In the genomic region with DNA sequence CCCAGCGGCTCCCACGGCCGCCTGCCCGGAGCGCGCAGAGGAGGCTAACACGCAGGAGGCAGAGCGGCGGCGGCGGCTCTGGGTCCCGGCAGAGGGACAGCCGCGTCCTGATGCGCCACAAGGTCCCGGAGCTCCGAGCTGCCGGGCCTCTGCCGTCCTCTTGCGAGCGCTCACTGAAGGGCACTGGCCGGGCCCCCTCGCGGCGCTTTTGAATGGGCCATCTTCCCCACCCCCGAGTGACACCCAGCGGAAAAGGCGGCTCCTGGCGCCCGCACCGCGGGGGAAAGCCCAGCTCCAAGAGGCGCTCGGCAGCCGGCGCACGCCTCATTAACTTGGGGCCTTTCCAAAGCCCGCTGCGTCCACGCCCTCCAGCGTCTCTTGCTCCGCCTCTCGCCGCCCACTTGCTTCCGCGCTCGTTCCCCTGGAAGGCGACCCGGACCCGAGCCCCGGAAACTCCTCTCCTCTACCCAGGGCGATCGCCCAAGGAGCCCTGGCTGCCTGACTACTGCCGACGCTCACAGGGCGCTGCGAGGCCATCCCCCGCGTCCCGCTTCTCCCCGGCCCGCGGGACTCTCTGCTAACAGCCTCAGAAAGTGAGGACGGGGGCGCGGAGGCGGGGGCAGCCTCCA, we compare ENCODE assay signal across 1 cellular context.
A peak's percentile ranks its signal among the peaks of the same experiment; 100 is the strongest.
TF ChIP-seq lines count a peak whose summit lies in the region.

A gene (minus strand): TSS at position 363 of the 629 bp plus-strand sequence.

TF ChIP-seq in K562, 482 proteins besides CTCF, POLR2A, EP300 and RAD21 (continued from another document and continues in another):
- TF ChIP-seq, protein P1, sequence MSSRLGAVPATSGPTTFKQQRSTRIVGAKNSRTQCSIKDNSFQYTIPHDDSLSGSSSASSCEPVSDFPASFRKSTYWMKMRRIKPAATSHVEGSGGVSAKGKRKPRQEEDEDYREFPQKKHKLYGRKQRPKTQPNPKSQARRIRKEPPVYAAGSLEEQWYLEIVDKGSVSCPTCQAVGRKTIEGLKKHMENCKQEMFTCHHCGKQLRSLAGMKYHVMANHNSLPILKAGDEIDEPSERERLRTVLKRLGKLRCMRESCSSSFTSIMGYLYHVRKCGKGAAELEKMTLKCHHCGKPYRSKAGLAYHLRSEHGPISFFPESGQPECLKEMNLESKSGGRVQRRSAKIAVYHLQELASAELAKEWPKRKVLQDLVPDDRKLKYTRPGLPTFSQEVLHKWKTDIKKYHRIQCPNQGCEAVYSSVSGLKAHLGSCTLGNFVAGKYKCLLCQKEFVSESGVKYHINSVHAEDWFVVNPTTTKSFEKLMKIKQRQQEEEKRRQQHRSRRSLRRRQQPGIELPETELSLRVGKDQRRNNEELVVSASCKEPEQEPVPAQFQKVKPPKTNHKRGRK (tag; IDR thresholded peaks at IDR 0.05) = no peak
- TF ChIP-seq NFIX (CRISPR knock-in tag; IDR thresholded peaks at IDR 0.05; ENCODE audit: low read depth) = no peak
- no peak for TF ChIP-seq MIER1 (IDR thresholded peaks at IDR 0.05; ENCODE audit: low read depth)
- no peak for TF ChIP-seq SAP30 (IDR thresholded peaks at IDR 0.05; ENCODE audit: borderline replicate concordance, insufficient read depth, low read depth, low read length, poor library complexity, severe bottlenecking)
- TF ChIP-seq TCF7L2 (IDR thresholded peaks at IDR 0.05; ENCODE audit: low read depth, low read length) = no peak
- TF ChIP-seq, protein P2, sequence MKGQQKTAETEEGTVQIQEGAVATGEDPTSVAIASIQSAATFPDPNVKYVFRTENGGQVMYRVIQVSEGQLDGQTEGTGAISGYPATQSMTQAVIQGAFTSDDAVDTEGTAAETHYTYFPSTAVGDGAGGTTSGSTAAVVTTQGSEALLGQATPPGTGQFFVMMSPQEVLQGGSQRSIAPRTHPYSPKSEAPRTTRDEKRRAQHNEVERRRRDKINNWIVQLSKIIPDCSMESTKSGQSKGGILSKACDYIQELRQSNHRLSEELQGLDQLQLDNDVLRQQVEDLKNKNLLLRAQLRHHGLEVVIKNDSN (CRISPR knock-in tag; IDR thresholded peaks at IDR 0.05) = no peak
- no peak for TF ChIP-seq ZBTB8A (IDR thresholded peaks at IDR 0.05; ENCODE audit: partially characterized antibody)
- no peak for TF ChIP-seq HLTF (IDR thresholded peaks at IDR 0.05)
- TF ChIP-seq NCOA4 (IDR thresholded peaks at IDR 0.05; ENCODE audit: partially characterized antibody) = no peak
- TF ChIP-seq U2AF1 (optimal IDR thresholded peaks at IDR 0.05; ENCODE audit: low read depth, low read length) = peak; percentile 76
- TF ChIP-seq HCFC1 (IDR thresholded peaks at IDR 0.05; ENCODE audit: low read depth, low read length) = no peak
- TF ChIP-seq HNRNPUL1 (IDR thresholded peaks at IDR 0.05; ENCODE audit: low read length) = no peak
- TF ChIP-seq CBFA2T2 (conservative IDR thresholded peaks at IDR 0.05) = no peak
- no peak for TF ChIP-seq KLF10 (CRISPR knock-in tag; IDR thresholded peaks at IDR 0.05)
- 0 out of 2 replicates have a peak, but pooled peaks have one; percentile 32 for TF ChIP-seq MTA3 (IDR thresholded peaks at IDR 0.05; ENCODE audit: borderline replicate concordance)
- TF ChIP-seq, protein P3, sequence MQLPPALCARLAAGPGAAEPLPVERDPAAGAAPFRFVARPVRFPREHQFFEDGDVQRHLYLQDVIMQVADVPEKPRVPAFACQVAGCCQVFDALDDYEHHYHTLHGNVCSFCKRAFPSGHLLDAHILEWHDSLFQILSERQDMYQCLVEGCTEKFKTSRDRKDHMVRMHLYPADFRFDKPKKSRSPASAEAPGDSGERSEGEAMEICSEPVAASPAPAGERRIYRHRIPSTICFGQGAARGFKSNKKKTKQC (CRISPR knock-in tag; IDR thresholded peaks at IDR 0.05) = no peak
- TF ChIP-seq, protein P4, sequence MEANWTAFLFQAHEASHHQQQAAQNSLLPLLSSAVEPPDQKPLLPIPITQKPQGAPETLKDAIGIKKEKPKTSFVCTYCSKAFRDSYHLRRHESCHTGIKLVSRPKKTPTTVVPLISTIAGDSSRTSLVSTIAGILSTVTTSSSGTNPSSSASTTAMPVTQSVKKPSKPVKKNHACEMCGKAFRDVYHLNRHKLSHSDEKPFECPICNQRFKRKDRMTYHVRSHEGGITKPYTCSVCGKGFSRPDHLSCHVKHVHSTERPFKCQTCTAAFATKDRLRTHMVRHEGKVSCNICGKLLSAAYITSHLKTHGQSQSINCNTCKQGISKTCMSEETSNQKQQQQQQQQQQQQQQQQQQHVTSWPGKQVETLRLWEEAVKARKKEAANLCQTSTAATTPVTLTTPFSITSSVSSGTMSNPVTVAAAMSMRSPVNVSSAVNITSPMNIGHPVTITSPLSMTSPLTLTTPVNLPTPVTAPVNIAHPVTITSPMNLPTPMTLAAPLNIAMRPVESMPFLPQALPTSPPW (CRISPR knock-in tag; IDR thresholded peaks at IDR 0.05) = peak; percentile 60
- peak; percentile 69 for TF ChIP-seq RBM22 (IDR thresholded peaks at IDR 0.05; ENCODE audit: low read depth, low read length, poor library complexity, severe bottlenecking)
- TF ChIP-seq ZC3H4 (CRISPR knock-in tag; IDR thresholded peaks at IDR 0.05; ENCODE audit: borderline replicate concordance) = no peak
- no peak for TF ChIP-seq ETV6 (IDR thresholded peaks at IDR 0.05; ENCODE audit: borderline replicate concordance in 1 of 2, low read depth in 2 of 2, low read length in 1 of 2)
- TF ChIP-seq ETV6 (CRISPR knock-in tag; IDR thresholded peaks at IDR 0.05; ENCODE audit: borderline replicate concordance) = no peak; the same call in 1 of the 2 replicates
- TF ChIP-seq, protein P5, sequence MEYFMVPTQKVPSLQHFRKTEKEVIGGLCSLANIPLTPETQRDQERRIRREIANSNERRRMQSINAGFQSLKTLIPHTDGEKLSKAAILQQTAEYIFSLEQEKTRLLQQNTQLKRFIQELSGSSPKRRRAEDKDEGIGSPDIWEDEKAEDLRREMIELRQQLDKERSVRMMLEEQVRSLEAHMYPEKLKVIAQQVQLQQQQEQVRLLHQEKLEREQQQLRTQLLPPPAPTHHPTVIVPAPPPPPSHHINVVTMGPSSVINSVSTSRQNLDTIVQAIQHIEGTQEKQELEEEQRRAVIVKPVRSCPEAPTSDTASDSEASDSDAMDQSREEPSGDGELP (CRISPR knock-in tag; IDR thresholded peaks at IDR 0.05; ENCODE audit: borderline replicate concordance) = peak; percentile 61; the same call in 1 of the 2 replicates
- TF ChIP-seq ZNF133 (CRISPR knock-in tag; IDR thresholded peaks at IDR 0.05) = no peak
- TF ChIP-seq MAFF (IDR thresholded peaks at IDR 0.05; ENCODE audit: low read length) = no peak
- TF ChIP-seq TOE1 (IDR thresholded peaks at IDR 0.05; ENCODE audit: borderline replicate concordance) = no peak
- no peak for TF ChIP-seq TOE1 (CRISPR knock-in tag; IDR thresholded peaks at IDR 0.05; ENCODE audit: borderline replicate concordance, low read depth)
- TF ChIP-seq ZNF197 (CRISPR knock-in tag; IDR thresholded peaks at IDR 0.05; ENCODE audit: low read depth) = no peak
- TF ChIP-seq, protein P6, sequence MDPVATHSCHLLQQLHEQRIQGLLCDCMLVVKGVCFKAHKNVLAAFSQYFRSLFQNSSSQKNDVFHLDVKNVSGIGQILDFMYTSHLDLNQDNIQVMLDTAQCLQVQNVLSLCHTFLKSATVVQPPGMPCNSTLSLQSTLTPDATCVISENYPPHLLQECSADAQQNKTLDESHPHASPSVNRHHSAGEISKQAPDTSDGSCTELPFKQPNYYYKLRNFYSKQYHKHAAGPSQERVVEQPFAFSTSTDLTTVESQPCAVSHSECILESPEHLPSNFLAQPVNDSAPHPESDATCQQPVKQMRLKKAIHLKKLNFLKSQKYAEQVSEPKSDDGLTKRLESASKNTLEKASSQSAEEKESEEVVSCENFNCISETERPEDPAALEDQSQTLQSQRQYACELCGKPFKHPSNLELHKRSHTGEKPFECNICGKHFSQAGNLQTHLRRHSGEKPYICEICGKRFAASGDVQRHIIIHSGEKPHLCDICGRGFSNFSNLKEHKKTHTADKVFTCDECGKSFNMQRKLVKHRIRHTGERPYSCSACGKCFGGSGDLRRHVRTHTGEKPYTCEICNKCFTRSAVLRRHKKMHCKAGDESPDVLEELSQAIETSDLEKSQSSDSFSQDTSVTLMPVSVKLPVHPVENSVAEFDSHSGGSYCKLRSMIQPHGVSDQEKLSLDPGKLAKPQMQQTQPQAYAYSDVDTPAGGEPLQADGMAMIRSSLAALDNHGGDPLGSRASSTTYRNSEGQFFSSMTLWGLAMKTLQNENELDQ (CRISPR knock-in tag; IDR thresholded peaks at IDR 0.05; ENCODE audit: borderline replicate concordance) = no peak
- no peak for TF ChIP-seq BRD9 (IDR thresholded peaks at IDR 0.05; ENCODE audit: low read depth, partially characterized antibody)
- no peak for TF ChIP-seq ZNF217 (CRISPR knock-in tag; IDR thresholded peaks at IDR 0.05)
- no peak for TF ChIP-seq ZNF507 (tag; conservative IDR thresholded peaks at IDR 0.05)
- no peak for TF ChIP-seq ZNF347 (CRISPR knock-in tag; IDR thresholded peaks at IDR 0.05; ENCODE audit: low read depth)
- TF ChIP-seq, protein P7, sequence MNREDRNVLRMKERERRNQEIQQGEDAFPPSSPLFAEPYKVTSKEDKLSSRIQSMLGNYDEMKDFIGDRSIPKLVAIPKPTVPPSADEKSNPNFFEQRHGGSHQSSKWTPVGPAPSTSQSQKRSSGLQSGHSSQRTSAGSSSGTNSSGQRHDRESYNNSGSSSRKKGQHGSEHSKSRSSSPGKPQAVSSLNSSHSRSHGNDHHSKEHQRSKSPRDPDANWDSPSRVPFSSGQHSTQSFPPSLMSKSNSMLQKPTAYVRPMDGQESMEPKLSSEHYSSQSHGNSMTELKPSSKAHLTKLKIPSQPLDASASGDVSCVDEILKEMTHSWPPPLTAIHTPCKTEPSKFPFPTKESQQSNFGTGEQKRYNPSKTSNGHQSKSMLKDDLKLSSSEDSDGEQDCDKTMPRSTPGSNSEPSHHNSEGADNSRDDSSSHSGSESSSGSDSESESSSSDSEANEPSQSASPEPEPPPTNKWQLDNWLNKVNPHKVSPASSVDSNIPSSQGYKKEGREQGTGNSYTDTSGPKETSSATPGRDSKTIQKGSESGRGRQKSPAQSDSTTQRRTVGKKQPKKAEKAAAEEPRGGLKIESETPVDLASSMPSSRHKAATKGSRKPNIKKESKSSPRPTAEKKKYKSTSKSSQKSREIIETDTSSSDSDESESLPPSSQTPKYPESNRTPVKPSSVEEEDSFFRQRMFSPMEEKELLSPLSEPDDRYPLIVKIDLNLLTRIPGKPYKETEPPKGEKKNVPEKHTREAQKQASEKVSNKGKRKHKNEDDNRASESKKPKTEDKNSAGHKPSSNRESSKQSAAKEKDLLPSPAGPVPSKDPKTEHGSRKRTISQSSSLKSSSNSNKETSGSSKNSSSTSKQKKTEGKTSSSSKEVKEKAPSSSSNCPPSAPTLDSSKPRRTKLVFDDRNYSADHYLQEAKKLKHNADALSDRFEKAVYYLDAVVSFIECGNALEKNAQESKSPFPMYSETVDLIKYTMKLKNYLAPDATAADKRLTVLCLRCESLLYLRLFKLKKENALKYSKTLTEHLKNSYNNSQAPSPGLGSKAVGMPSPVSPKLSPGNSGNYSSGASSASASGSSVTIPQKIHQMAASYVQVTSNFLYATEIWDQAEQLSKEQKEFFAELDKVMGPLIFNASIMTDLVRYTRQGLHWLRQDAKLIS (CRISPR knock-in tag; IDR thresholded peaks at IDR 0.05) = peak; percentile 14; the same call in 1 of the 2 replicates
- TF ChIP-seq ZNF764 (CRISPR knock-in tag; IDR thresholded peaks at IDR 0.05; ENCODE audit: low read depth) = no peak
- peak; percentile 69 for TF ChIP-seq SUPT5H (IDR thresholded peaks at IDR 0.05)
- TF ChIP-seq SRSF1 (IDR thresholded peaks at IDR 0.05; ENCODE audit: low read depth, low read length) = no peak; the same call in 1 of the 2 replicates
- TF ChIP-seq JUNB (CRISPR knock-in tag; conservative IDR thresholded peaks at IDR 0.05) = no peak
- no peak; the same call in 1 of the 2 replicates for TF ChIP-seq ZNF175 (CRISPR knock-in tag; IDR thresholded peaks at IDR 0.05; ENCODE audit: low read depth)
- no peak for TF ChIP-seq STAT5B (CRISPR knock-in tag; IDR thresholded peaks at IDR 0.05)
- no peak for TF ChIP-seq TAF15 (IDR thresholded peaks at IDR 0.05; ENCODE audit: low read depth, low read length)
- no peak for TF ChIP-seq FOXA3 (CRISPR knock-in tag; conservative IDR thresholded peaks at IDR 0.05 in 1 of 2, IDR thresholded peaks at IDR 0.05 in 1 of 2)
- TF ChIP-seq CXXC5 (CRISPR knock-in tag; IDR thresholded peaks at IDR 0.05) = peak; percentile 81; the same call in 1 of the 2 replicates
- TF ChIP-seq ETS2 (tag; IDR thresholded peaks at IDR 0.05; ENCODE audit: borderline replicate concordance, poor library complexity, severe bottlenecking) = no peak
- TF ChIP-seq CTBP1 (IDR thresholded peaks at IDR 0.05; ENCODE audit: borderline replicate concordance) = peak; percentile 79
- no peak for TF ChIP-seq SMARCA4 (IDR thresholded peaks at IDR 0.05)
- no peak for TF ChIP-seq PCBP2 (IDR thresholded peaks at IDR 0.05; ENCODE audit: low read depth, low read length, poor library complexity, severe bottlenecking)
- no peak for TF ChIP-seq MCM5 (IDR thresholded peaks at IDR 0.05; ENCODE audit: low read depth)
- TF ChIP-seq POU5F1 (IDR thresholded peaks at IDR 0.05; ENCODE audit: borderline replicate concordance, low read depth, low read length, partially characterized antibody) = no peak
- TF ChIP-seq EP400 (IDR thresholded peaks at IDR 0.05) = peak; percentile 17; the same call in 1 of the 2 replicates
- TF ChIP-seq ZNF143 (CRISPR knock-in tag; IDR thresholded peaks at IDR 0.05) = no peak
- no peak for TF ChIP-seq ZNF75A (CRISPR knock-in tag; IDR thresholded peaks at IDR 0.05)
- no peak for TF ChIP-seq ZNF324 (CRISPR knock-in tag; IDR thresholded peaks at IDR 0.05)
- TF ChIP-seq HDAC8 (tag; IDR thresholded peaks at IDR 0.05) = no peak
- TF ChIP-seq ZBTB17 (CRISPR knock-in tag; IDR thresholded peaks at IDR 0.05) = no peak
- no peak for TF ChIP-seq PRPF4 (IDR thresholded peaks at IDR 0.05; ENCODE audit: insufficient read depth, low read depth, low read length, poor library complexity, severe bottlenecking)
- TF ChIP-seq, protein P8, sequence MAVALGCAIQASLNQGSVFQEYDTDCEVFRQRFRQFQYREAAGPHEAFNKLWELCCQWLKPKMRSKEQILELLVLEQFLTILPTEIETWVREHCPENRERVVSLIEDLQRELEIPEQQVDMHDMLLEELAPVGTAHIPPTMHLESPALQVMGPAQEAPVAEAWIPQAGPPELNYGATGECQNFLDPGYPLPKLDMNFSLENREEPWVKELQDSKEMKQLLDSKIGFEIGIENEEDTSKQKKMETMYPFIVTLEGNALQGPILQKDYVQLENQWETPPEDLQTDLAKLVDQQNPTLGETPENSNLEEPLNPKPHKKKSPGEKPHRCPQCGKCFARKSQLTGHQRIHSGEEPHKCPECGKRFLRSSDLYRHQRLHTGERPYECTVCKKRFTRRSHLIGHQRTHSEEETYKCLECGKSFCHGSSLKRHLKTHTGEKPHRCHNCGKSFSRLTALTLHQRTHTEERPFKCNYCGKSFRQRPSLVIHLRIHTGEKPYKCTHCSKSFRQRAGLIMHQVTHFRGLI (CRISPR knock-in tag; IDR thresholded peaks at IDR 0.05) = no peak
- TF ChIP-seq, protein P9, sequence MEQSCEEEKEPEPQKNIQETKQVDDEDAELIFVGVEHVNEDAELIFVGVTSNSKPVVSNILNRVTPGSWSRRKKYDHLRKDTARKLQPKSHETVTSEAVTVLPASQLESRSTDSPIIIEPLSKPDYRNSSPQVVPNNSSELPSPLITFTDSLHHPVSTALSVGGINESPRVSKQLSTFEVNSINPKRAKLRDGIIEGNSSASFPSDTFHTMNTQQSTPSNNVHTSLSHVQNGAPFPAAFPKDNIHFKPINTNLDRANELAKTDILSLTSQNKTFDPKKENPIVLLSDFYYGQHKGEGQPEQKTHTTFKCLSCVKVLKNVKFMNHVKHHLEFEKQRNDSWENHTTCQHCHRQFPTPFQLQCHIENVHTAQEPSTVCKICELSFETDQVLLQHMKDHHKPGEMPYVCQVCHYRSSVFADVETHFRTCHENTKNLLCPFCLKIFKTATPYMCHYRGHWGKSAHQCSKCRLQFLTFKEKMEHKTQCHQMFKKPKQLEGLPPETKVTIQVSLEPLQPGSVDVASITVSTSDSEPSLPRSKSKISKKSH (CRISPR knock-in tag; IDR thresholded peaks at IDR 0.05) = no peak
- no peak for TF ChIP-seq HMG20B (CRISPR knock-in tag; IDR thresholded peaks at IDR 0.05)
